14 cellular contexts compared by ENCODE assay signal in genomic region chr1:21670059-21670881, GRCh38. TPM values are rescaled to one million over a fixed set of nuclear protein-coding genes. Genes with fewer than 3 reads are reported as not detected.
A peak's percentile ranks its signal among the peaks of the same experiment; 100 is the strongest.
DNase-seq lines count a peak whose midpoint lies in the region; ATAC-seq and TF ChIP-seq lines count a peak whose summit lies in the region.
"Had no signal": no experiment of that assay in that cellular context is flagged by ENCODE, and none has a peak within 500 bp of the region (broad histone marks: within the 10 kb centered on the region; RNA-seq: fewer than 3 reads in every experiment).

No MANE protein-coding gene starts in this region.

- H3K27me3 Mint-ChIP-seq in activated T-helper 17 cell treated with anti-CD3 and anti-CD28 coated beads, Interleukin-2, amount 50 U/mL, for 72 hours, result peaks cover 6% of the 10 kb centered on the region

- 54 to 61% methylated on average over 15 to 16 of the region's 16 CpGs for WGBS in thyroid gland, 2 donors

- no peaks in the 10 kb centered on the region for H3K9me3 ChIP-seq in left ventricle myocardium inferior (replicated peaks)
- H3K9me3 ChIP-seq in right atrium auricular region, result no peaks in the 10 kb centered on the region
- H3K9me3 ChIP-seq in thyroid gland, result no peaks in the 10 kb centered on the region
- H3K9me3 ChIP-seq: BE2C, esophagus muscularis mucosa, testis had no signal

- no peak for TF ChIP-seq CTCF in left ventricle myocardium inferior (IDR thresholded peaks at IDR 0.05; ENCODE audit: borderline replicate concordance)
- TF ChIP-seq CTCF in right atrium auricular region (IDR thresholded peaks at IDR 0.05), result no peak
- TF ChIP-seq CTCF in thyroid gland (IDR thresholded peaks at IDR 0.05), result no peak

- peaks cover 84% of the 10 kb centered on the region for H3K4me1 ChIP-seq in left ventricle myocardium inferior
- peaks cover 0 to 71% of the 10 kb centered on the region in 2 donors for H3K4me1 ChIP-seq in right atrium auricular region
- H3K4me1 ChIP-seq in thyroid gland, result peaks cover 81 to 91% of the 10 kb centered on the region in 2 donors

- H3K4me3 ChIP-seq in left ventricle myocardium inferior (peak overlapping the region; percentile 64), right atrium auricular region (no peak overlapping the region), thyroid gland (replicated peaks in 1 of 3) (peak overlapping the region in 1 of 3 donors; percentile 83)

- H3K27ac ChIP-seq in left ventricle myocardium inferior (replicated peaks) (no peak overlapping the region), right atrium auricular region (peak overlapping the region in 1 of 2 donors; percentile 70), thyroid gland (peak overlapping the region; percentile 76 to 94 (median 93))
- H3K27ac ChIP-seq: esophagus muscularis mucosa, HL-60, SK-N-MC, testis had no signal

- no peaks in the 10 kb centered on the region for H3K9me3 Mint-ChIP-seq in activated T-helper 17 cell treated with anti-CD3 and anti-CD28 coated beads, Interleukin-2, amount 50 U/mL, for 72 hours

- intact Hi-C loops in left ventricle myocardium inferior (cut with micrococcal nuclease), result no loop called here
- intact Hi-C loops in thyroid gland (cut with DNase I), result no loop called here

- peak overlapping the region; percentile 57 for H3K4me3 Mint-ChIP-seq in activated T-helper 17 cell treated with anti-CD3 and anti-CD28 coated beads, Interleukin-2, amount 50 U/mL, for 72 hours

- H3K27ac Mint-ChIP-seq in activated T-helper 17 cell treated with anti-CD3 and anti-CD28 coated beads, Interleukin-2, amount 50 U/mL, for 72 hours, result peak overlapping the region; percentile 38

- no peak for TF ChIP-seq POLR2A in thyroid gland (IDR thresholded peaks at IDR 0.05)

- H3K36me3 ChIP-seq in left ventricle myocardium inferior (no peaks in the 10 kb centered on the region), right atrium auricular region (no peaks in the 10 kb centered on the region), thyroid gland (no peaks in the 10 kb centered on the region)
- H3K36me3 ChIP-seq: BE2C, esophagus muscularis mucosa had no signal

- DNase-seq in left ventricle myocardium inferior (no peak), right atrium auricular region (ENCODE audit: low spot score) (no peak), left lobe of liver (ENCODE audit: low spot score) (peak; percentile 30), thyroid gland (no peak), NCI-H2171 (lab: John Stamatoyannopoulos, UW) (no peak), COR-L47 (lab: John Stamatoyannopoulos, UW) (no peak)
- DNase-seq in activated CD4-positive, alpha-beta T cell treated with anti-CD3 and anti-CD28 coated beads for 48 hours, result no peak
- DNase-seq: BE2C, NCI-H774 had no signal

- H3K27me3 ChIP-seq in left ventricle myocardium inferior (ENCODE audit: low read depth), result peaks cover 48% of the 10 kb centered on the region
- H3K27me3 ChIP-seq in right atrium auricular region, result peaks cover 0 to 3% of the 10 kb centered on the region in 2 donors
- no peaks in the 10 kb centered on the region for H3K27me3 ChIP-seq in thyroid gland
- H3K27me3 ChIP-seq: BE2C, testis had no signal

- no peaks in the 10 kb centered on the region for H3K4me1 Mint-ChIP-seq in activated T-helper 17 cell treated with anti-CD3 and anti-CD28 coated beads, Interleukin-2, amount 50 U/mL, for 72 hours

- ATAC-seq in activated T-helper 17 cell treated with anti-CD3 and anti-CD28 coated beads, Interleukin-2, amount 50 U/mL, for 72 hours (replicated peaks), result no peak
- no peak for ATAC-seq in left lobe of liver

- no peaks in the 10 kb centered on the region for H3K36me3 Mint-ChIP-seq in activated T-helper 17 cell treated with anti-CD3 and anti-CD28 coated beads, Interleukin-2, amount 50 U/mL, for 72 hours (ENCODE audit: low read depth)

RNA-seq across cellular contexts. Expression of gene RAP1GAP, which starts 1.1 kb away (rescaled TPM):
- total RNA-seq in left ventricle myocardium inferior (6.2 TPM), right atrium auricular region (1 to 10 TPM; 4.0 to 8.4 TPM), left lobe of liver (10.8 TPM), thyroid gland (100 to 1,000 TPM; 256 to 588 (median 506) TPM)
- 1 to 10 TPM in 1 of 2 donors, under 1 TPM in 1; 0.45 to 6.0 TPM for total RNA-seq in activated T-helper 17 cell treated with anti-CD3 and anti-CD28 coated beads, Interleukin-2, amount 50 U/mL, for 72 hours

Comparison
In these comparisons a context has a peak if more than half of its experiments do, and no peak if none do; other contexts are left out.
1. RNA of gene RAP1GAP, which starts 1.1 kb away (total RNA-seq): 256 to 588 TPM in thyroid gland; 10.8 TPM in left lobe of liver (single experiment), 4.0 to 8.4 TPM in right atrium auricular region, 6.2 TPM in left ventricle myocardium inferior (single experiment) and 0.45 to 6.0 TPM in activated T-helper 17 cell treated with anti-CD3 and anti-CD28 coated beads, Interleukin-2, amount 50 U/mL, for 72 hours; every median in the first group is over 10 times any median in the second.